In genomic region chrY:14829366-14829885, GRCh38 we compare ENCODE assay signal across 17 cellular contexts.
DNase-seq lines count a peak whose midpoint lies in the region; ATAC-seq and TF ChIP-seq lines count a peak whose summit lies in the region.
"Had no signal": no experiment of that assay in that cellular context is flagged by ENCODE, and none has a peak within 500 bp of the region (broad histone marks: within the 10 kb centered on the region; RNA-seq: fewer than 3 reads in every experiment).

No MANE protein-coding gene starts in this region.

- H3K9me3 ChIP-seq in RWPE2 (ENCODE audit: severe bottlenecking): no peaks in the 10 kb centered on the region

- no peak for TF ChIP-seq CTCF in RWPE2 (IDR thresholded peaks at IDR 0.05; ENCODE audit: poor library complexity, severe bottlenecking)
- TF ChIP-seq CTCF in natural killer cell (IDR thresholded peaks at IDR 0.05): no peak

- no peak for ATAC-seq in RWPE2 (ENCODE audit: low read depth)
- ATAC-seq in GM19023 (IDR thresholded peaks at IDR 0.05; ENCODE audit: unreplicated experiment): no peak
- no peak for ATAC-seq in natural killer cell
- ATAC-seq: K562 had no signal

- no peak overlapping the region for H3K27ac Mint-ChIP-seq in natural killer cell

- no peaks in the 10 kb centered on the region for H3K36me3 Mint-ChIP-seq in natural killer cell

- peaks cover 0 to 8% of the 10 kb centered on the region in 2 donors for H3K9me3 Mint-ChIP-seq in natural killer cell

- H3K4me1 Mint-ChIP-seq in natural killer cell: no peaks in the 10 kb centered on the region

- H3K27me3 Mint-ChIP-seq in natural killer cell (ENCODE audit: low read depth in 2 of 2): no peaks in the 10 kb centered on the region

- peaks cover 26% of the 10 kb centered on the region for H3K4me1 ChIP-seq in RWPE2 (ENCODE audit: insufficient read depth, poor library complexity, severe bottlenecking)

- intact Hi-C loops in natural killer cell (cut with micrococcal nuclease): no loop called here

- no peaks in the 10 kb centered on the region for H3K27me3 ChIP-seq in RWPE2 (ENCODE audit: insufficient read depth, poor library complexity, severe bottlenecking)

- peak overlapping the region; percentile 92 for H3K27ac ChIP-seq in RWPE2 (ENCODE audit: poor library complexity, severe bottlenecking)
- H3K27ac ChIP-seq in epithelial cell of prostate: peak overlapping the region; percentile 84

- DNase-seq in AG20443 (ENCODE audit: low spot score): peak; percentile 7
- no peak for DNase-seq in RWPE2 (ENCODE audit: low spot score)
- no peak for DNase-seq in epithelial cell of prostate (ENCODE audit: low read depth, low spot score)
- DNase-seq in occipital lobe (lab: John Stamatoyannopoulos, UW): peak; percentile 19
- no peak for DNase-seq in activated CD4-positive, alpha-beta T cell treated with anti-CD3 and anti-CD28 coated beads for 48 hours
- no peak for DNase-seq in inferior parietal cortex (ENCODE audit: extremely low spot score)
- no peak for DNase-seq in natural killer cell
- DNase-seq: COR-L47, DMS153, NCI-H1048, NCI-H1436 treated with DMSO at 0.1 percent for 48 hours, NCI-H2029 treated with DMSO at 0.1 percent for 48 hours, NCI-H2171 treated with DMSO at 0.1 percent for 48 hours, NCI-H446 treated with DMSO at 0.1 percent for 48 hours, NCI-H748 treated with DMSO at 0.1 percent for 48 hours had no signal

- no peak overlapping the region for H3K4me3 ChIP-seq in RWPE2 (ENCODE audit: severe bottlenecking)
- H3K4me3 ChIP-seq: K562 had no signal

- H3K4me3 Mint-ChIP-seq in natural killer cell: no peak overlapping the region

- H3K36me3 ChIP-seq in RWPE2 (ENCODE audit: low read depth): no peaks in the 10 kb centered on the region

Comparison
In these comparisons a context has a peak if more than half of its experiments do, and no peak if none do; other contexts are left out.
1. DNase-seq: peak in AG20443 (single experiment) and occipital lobe (single experiment); none in RWPE2 (single experiment), epithelial cell of prostate (single experiment), activated CD4-positive, alpha-beta T cell treated with anti-CD3 and anti-CD28 coated beads for 48 hours (single experiment), inferior parietal cortex (single experiment) and natural killer cell (single experiment).